23 cellular contexts compared by ENCODE assay signal in genomic region chr18:1438458-1438910, GRCh38.
A peak's percentile ranks its signal among the peaks of the same experiment; 100 is the strongest.
DNase-seq lines count a peak whose midpoint lies in the region; ATAC-seq and TF ChIP-seq lines count a peak whose summit lies in the region.
"Had no signal": no experiment of that assay in that cellular context is flagged by ENCODE, and none has a peak within 500 bp of the region (broad histone marks: within the 10 kb centered on the region; RNA-seq: fewer than 3 reads in every experiment).

No MANE protein-coding gene starts in this region.

- no TSS peak for BruUV-seq in MCF 10A (replicated peaks; lab: Mats Ljungman, UMichigan)
- BruUV-seq in PC-3 (replicated peaks; lab: Mats Ljungman, UMichigan) = no TSS peak

- H3K4me2 ChIP-seq in PC-3 (ENCODE audit: low read length) = no peak overlapping the region
- H3K4me2 ChIP-seq: PC-9 had no signal

- no peaks in the 10 kb centered on the region for H4K20me1 ChIP-seq in PC-3 (ENCODE audit: low read length)

- POLR2A ChIA-PET in MCF 10A (lab: Yijun Ruan, JAX) = no interaction called here
- POLR2A ChIA-PET in PC-3 (lab: Charles Lee; ENCODE audit: unreplicated experiment) = no interaction called here

- H3K36me3 ChIP-seq in breast epithelium (no peaks in the 10 kb centered on the region), PC-3 (ENCODE audit: low read depth, low read length) (no peaks in the 10 kb centered on the region)

- DNase-seq in MCF 10A (ENCODE audit: unreplicated experiment) = peak; percentile 6
- no peak for DNase-seq in breast epithelium (ENCODE audit: low spot score in 2 of 2)
- DNase-seq in PC-3 = peak; percentile 19
- DNase-seq in islet precursor cell = peak; percentile 60
- no peak for DNase-seq in SIG-M5 (lab: John Stamatoyannopoulos, UW)
- no peak for DNase-seq in activated CD4-positive, alpha-beta T cell treated with anti-CD3 and anti-CD28 coated beads for 4 hours
- no peak for DNase-seq in OCI-M1 (lab: John Stamatoyannopoulos, UW)
- DNase-seq: AML-193; C1 segment of cervical spinal cord; CD8-positive, alpha-beta T cell; DMS153; KG1; MV-4-11; NCI-H1105 treated with DMSO at 0.1 percent for 48 hours; NCI-H2081; NCI-H2171; NCI-H526 treated with DMSO at 0.1 percent for 48 hours; PC-9; SHP77 treated with DMSO at 0.1 percent for 48 hours had no signal

- H3K9me3 ChIP-seq in breast epithelium = no peaks in the 10 kb centered on the region
- no peaks in the 10 kb centered on the region for H3K9me3 ChIP-seq in PC-3 (ENCODE audit: low read length)

- H3K27ac ChIP-seq in breast epithelium (no peak overlapping the region), PC-3 (ENCODE audit: low read length) (no peak overlapping the region)
- H3K27ac ChIP-seq: 22Rv1, PC-9, RWPE1 had no signal

- TF ChIP-seq POLR2A in breast epithelium (IDR thresholded peaks at IDR 0.05) = no peak

- ATAC-seq in PC-3 (no peak), GM19467 (IDR thresholded peaks at IDR 0.05; ENCODE audit: unreplicated experiment) (no peak)
- ATAC-seq: CD8-positive, alpha-beta T cell; SK-N-SH treated with all-trans-retinoic acid at 6 μM for 48 hours had no signal

- no peaks in the 10 kb centered on the region for H3F3A ChIP-seq in PC-3 (ENCODE audit: low read length, unreplicated experiment)

- H3K36me3 Mint-ChIP-seq in MCF 10A (ENCODE audit: insufficient read depth, unreplicated experiment) = peaks cover 5% of the 10 kb centered on the region
- H3K36me3 Mint-ChIP-seq: CD8-positive, alpha-beta T cell had no signal

- no peaks in the 10 kb centered on the region for H3K4me1 Mint-ChIP-seq in MCF 10A (ENCODE audit: insufficient read depth, unreplicated experiment)

- no peak overlapping the region for H3K27ac Mint-ChIP-seq in MCF 10A (ENCODE audit: low read depth, unreplicated experiment)
- H3K27ac Mint-ChIP-seq: CD8-positive, alpha-beta T cell had no signal

- H2AFZ ChIP-seq in PC-3 (ENCODE audit: low read length) = no peak overlapping the region
- H2AFZ ChIP-seq: PC-9 had no signal

- no peak overlapping the region for H3K4me3 Mint-ChIP-seq in MCF 10A (ENCODE audit: unreplicated experiment)
- H3K4me3 Mint-ChIP-seq: CD8-positive, alpha-beta T cell had no signal

- intact Hi-C loops in MCF 10A (cut with micrococcal nuclease) = no loop called here
- intact Hi-C loops in breast epithelium (cut with DNase I; ENCODE audit: low total_unique reads) = loop anchor here (5.0 kb wide), 1 partner anchor 956 kb away; no protein-coding TSS in a partner anchor
- intact Hi-C loops in PC-3 (cut with micrococcal nuclease) = no loop called here

- no peaks in the 10 kb centered on the region for H3K79me2 ChIP-seq in PC-3 (ENCODE audit: low read length)

- no peaks in the 10 kb centered on the region for H3K27me3 ChIP-seq in breast epithelium
- no peaks in the 10 kb centered on the region for H3K27me3 ChIP-seq in PC-3 (ENCODE audit: low read length)

- H3K4me3 ChIP-seq in breast epithelium (no peak overlapping the region), PC-3 (ENCODE audit: low read length) (no peak overlapping the region)
- H3K4me3 ChIP-seq: PC-9 had no signal

- H3K4me1 ChIP-seq in breast epithelium = no peaks in the 10 kb centered on the region
- no peaks in the 10 kb centered on the region for H3K4me1 ChIP-seq in PC-3 (ENCODE audit: insufficient read depth, low read length)

- no peaks in the 10 kb centered on the region for H3K9me2 ChIP-seq in PC-3 (replicated peaks; ENCODE audit: low read length)

- no peaks in the 10 kb centered on the region for H3K9me3 Mint-ChIP-seq in MCF 10A (ENCODE audit: unreplicated experiment)

- H3K9ac ChIP-seq in PC-3 (ENCODE audit: low read length) = no peak overlapping the region

- CTCF ChIA-PET in MCF 10A (lab: Yijun Ruan, JAX) = interaction anchor here (0.8 to 1.0 kb wide), 2 partner anchors 13 to 18 kb away, joined by 3 read pairs; no protein-coding TSS in a partner anchor
- CTCF ChIA-PET in PC-3 (lab: Charles Lee) = no interaction called here

- H3K27me3 Mint-ChIP-seq in MCF 10A (ENCODE audit: insufficient read depth, unreplicated experiment) = no peaks in the 10 kb centered on the region

- no peak for TF ChIP-seq CTCF in MCF 10A (IDR thresholded peaks at IDR 0.05; ENCODE audit: unreplicated experiment)
- no peak for TF ChIP-seq CTCF in breast epithelium (IDR thresholded peaks at IDR 0.05)
- no peak for TF ChIP-seq CTCF in PC-3 (conservative IDR thresholded peaks at IDR 0.05; ENCODE audit: low read depth, low read length)

Comparison
In these comparisons a context has a peak if more than half of its experiments do, and no peak if none do; other contexts are left out.
1. DNase-seq: peak in MCF 10A (single experiment), PC-3 (single experiment) and islet precursor cell (single experiment); none in breast epithelium (0 of 2), SIG-M5 (single experiment), activated CD4-positive, alpha-beta T cell treated with anti-CD3 and anti-CD28 coated beads for 4 hours (0 of 2) and OCI-M1 (single experiment).